Comparison of ENCODE assay signal across 1 cellular context in the genomic region with DNA sequence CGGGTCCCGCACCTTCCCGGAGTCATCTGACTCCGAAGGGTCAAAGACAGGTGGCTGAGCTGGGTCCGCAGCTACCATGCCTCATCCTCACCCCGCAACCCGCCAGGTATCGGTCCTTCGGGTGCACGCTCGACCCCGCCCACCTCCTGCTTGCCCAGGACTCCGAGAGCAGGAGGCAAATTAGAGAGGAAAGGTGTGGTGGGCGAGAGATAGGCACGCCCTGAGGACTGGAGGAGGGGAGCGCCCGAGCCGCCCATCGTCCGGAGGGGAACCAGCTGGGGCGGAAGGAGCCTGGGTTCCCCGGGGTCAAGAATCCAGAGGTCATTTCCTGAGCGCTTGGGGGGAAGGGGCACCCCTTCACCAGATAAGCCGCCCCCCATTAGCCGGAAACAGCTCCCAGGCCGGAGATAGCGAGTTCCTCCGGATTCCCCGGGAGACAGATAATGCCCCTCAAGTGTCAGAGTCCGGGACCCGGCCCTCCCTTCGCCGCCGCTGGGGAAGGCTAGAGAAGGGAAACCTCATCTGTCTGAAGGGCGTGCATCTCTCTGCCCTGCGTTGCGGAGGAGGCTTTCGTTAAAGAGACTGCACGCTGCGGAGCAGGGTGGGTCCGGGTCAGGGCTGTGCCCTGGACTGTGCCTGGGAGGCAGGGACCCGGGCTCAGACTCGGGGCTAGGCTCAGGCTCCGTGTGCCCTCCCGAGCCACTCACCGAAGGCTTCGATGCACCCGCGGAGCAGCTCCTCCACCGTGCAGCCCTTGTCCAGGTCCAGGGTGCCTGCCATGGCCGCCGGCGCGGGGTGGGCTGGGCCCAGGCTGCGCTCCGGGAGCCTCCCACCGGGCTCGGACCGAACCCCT.
TF ChIP-seq lines count a peak whose summit lies in the region.

No MANE protein-coding gene starts in this region.

TF ChIP-seq in HCT116, 20 proteins besides CTCF, POLR2A, EP300 and RAD21 (continued from another document):
- TF ChIP-seq, protein P1, sequence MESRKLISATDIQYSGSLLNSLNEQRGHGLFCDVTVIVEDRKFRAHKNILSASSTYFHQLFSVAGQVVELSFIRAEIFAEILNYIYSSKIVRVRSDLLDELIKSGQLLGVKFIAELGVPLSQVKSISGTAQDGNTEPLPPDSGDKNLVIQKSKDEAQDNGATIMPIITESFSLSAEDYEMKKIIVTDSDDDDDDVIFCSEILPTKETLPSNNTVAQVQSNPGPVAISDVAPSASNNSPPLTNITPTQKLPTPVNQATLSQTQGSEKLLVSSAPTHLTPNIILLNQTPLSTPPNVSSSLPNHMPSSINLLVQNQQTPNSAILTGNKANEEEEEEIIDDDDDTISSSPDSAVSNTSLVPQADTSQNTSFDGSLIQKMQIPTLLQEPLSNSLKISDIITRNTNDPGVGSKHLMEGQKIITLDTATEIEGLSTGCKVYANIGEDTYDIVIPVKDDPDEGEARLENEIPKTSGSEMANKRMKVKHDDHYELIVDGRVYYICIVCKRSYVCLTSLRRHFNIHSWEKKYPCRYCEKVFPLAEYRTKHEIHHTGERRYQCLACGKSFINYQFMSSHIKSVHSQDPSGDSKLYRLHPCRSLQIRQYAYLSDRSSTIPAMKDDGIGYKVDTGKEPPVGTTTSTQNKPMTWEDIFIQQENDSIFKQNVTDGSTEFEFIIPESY (IDR thresholded peaks at IDR 0.05; ENCODE audit: extremely low read depth, insufficient replicate concordance, low read length): no peak
- no peak for TF ChIP-seq POLR2AphosphoS5 (IDR thresholded peaks at IDR 0.05; ENCODE audit: low read depth, low read length)
